Comparison of ENCODE assay signal across 20 cellular contexts in the genomic region with DNA sequence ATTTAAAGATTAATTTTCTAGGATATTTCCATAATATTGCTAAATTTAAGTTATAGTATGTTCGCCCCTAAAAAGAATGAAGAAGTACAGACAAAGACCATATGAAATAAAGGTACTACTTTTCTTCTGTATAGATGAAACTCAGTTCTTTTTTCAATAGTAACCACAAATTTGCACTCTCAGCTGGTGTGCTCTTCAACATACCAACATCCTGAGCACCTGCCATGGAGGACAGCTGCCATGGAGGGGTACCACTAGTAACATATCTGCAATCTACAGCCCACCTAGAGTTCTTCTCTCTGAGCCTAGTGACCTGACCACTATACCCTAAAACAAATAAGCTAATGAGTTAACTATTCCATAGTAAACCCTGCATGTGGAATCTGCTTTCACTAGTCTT. TPM values are rescaled to one million over a fixed set of nuclear protein-coding genes. Genes with fewer than 3 reads are reported as not detected.
DNase-seq lines count a peak whose midpoint lies in the region; ATAC-seq, FAIRE-seq and TF ChIP-seq lines count a peak whose summit lies in the region.
"Had no signal": no experiment of that assay in that cellular context is flagged by ENCODE, and none has a peak within 500 bp of the region (broad histone marks: within the 10 kb centered on the region; RNA-seq: fewer than 3 reads in every experiment).

No MANE protein-coding gene starts in this region.

- ATAC-seq in GM18511 (IDR thresholded peaks at IDR 0.05; ENCODE audit: unreplicated experiment) (peak; percentile 63), GM21390 (IDR thresholded peaks at IDR 0.05; ENCODE audit: unreplicated experiment) (peak; percentile 84), HG02840 (IDR thresholded peaks at IDR 0.05; ENCODE audit: low FRiP score, unreplicated experiment) (peak; percentile 72), HG03521 (IDR thresholded peaks at IDR 0.05; ENCODE audit: unreplicated experiment) (peak; percentile 58)
- ATAC-seq: heart right ventricle; stimulated activated naive CD8-positive, alpha-beta T cell treated with anti-CD3 and anti-CD28 coated beads, Interleukin-15, amount 100 ng/mL, for 72 hours had no signal

- DNase-seq in GM12892 (ENCODE audit: insufficient read length) (no peak), DMS153 treated with DMSO at 0.1 percent for 48 hours (lab: John Stamatoyannopoulos, UW; ENCODE audit: unreplicated experiment) (no peak), RPMI8226 (no peak), RCC 7860 (ENCODE audit: low spot score) (no peak)
- DNase-seq: ACHN; activated CD4-positive, alpha-beta T cell treated with anti-CD3 and anti-CD28 coated beads for 48 hours; CD4-positive, alpha-beta memory T cell; HCEC 1CT; heart right ventricle; NCI-H1105 treated with DMSO at 0.1 percent for 48 hours; SHP77; stimulated activated naive CD8-positive, alpha-beta T cell treated with anti-CD3 and anti-CD28 coated beads, Interleukin-15, amount 100 ng/mL, for 72 hours; T1000; uterus had no signal

- no peak for FAIRE-seq in GM12892 (lab: Jason Lieb, UNC)
- no peak for FAIRE-seq in RCC 7860 (lab: Jason Lieb, UNC)
- FAIRE-seq: bronchial epithelial cell, islet of Langerhans had no signal

- no peak for TF ChIP-seq POLR2A in GM12892 (IDR thresholded peaks at IDR 0.05; ENCODE audit: low read depth, low read length)

RNA-seq across cellular contexts. Expression of gene ERCC3, which starts 36.8 kb away (rescaled TPM):
- polyA plus RNA-seq in GM12892 (2012; ENCODE audit: missing spikeins): 42.8 TPM

RNA-seq across cellular contexts. Expression of gene MAP3K2, which starts 57.0 kb away (rescaled TPM):
- 12.9 TPM for polyA plus RNA-seq in GM12892 (2012; ENCODE audit: missing spikeins)
